Comparison of ENCODE assay signal across 8 cellular contexts in genomic region chr2:95115418-95115817, GRCh38. TPM values are rescaled to one million over a fixed set of nuclear protein-coding genes. Genes with fewer than 3 reads are reported as not detected.
DNase-seq lines count a peak whose midpoint lies in the region; ATAC-seq and TF ChIP-seq lines count a peak whose summit lies in the region.

No MANE protein-coding gene starts in this region.

- peaks cover 6% of the 10 kb centered on the region for H3K79me2 ChIP-seq in parathyroid adenoma

- no peaks in the 10 kb centered on the region for H3K9me3 ChIP-seq in parathyroid adenoma (ENCODE audit: control insufficient read depth, low read length)

- peaks cover 23% of the 10 kb centered on the region for H3K36me3 Mint-ChIP-seq in type B pancreatic cell

- TF ChIP-seq RAD21 in Ishikawa (IDR thresholded peaks at IDR 0.05; ENCODE audit: low read depth) = peak; percentile 90

- peak overlapping the region; percentile 50 for H3K27ac Mint-ChIP-seq in type B pancreatic cell

- no peak overlapping the region for H3K4me2 ChIP-seq in parathyroid adenoma (ENCODE audit: low read length)

- no peak for TF ChIP-seq EP300 in Ishikawa (IDR thresholded peaks at IDR 0.05; ENCODE audit: borderline replicate concordance)

- H3K9me3 Mint-ChIP-seq in type B pancreatic cell = no peaks in the 10 kb centered on the region

- H3K27ac ChIP-seq in RWPE1 (no peak overlapping the region), parathyroid adenoma (no peak overlapping the region)

- TF ChIP-seq CTCF in RWPE1 (conservative IDR thresholded peaks at IDR 0.05; ENCODE audit: low read depth) (peak; percentile 87), parathyroid adenoma (IDR thresholded peaks at IDR 0.05) (peak; percentile 75), type B pancreatic cell (conservative IDR thresholded peaks at IDR 0.05) (peak; percentile 88)

- no peaks in the 10 kb centered on the region for H3K27me3 Mint-ChIP-seq in type B pancreatic cell

- DNase-seq in Daoy (ENCODE audit: low read depth) (peak; percentile 58), RWPE1 (ENCODE audit: low spot score) (peak; percentile 63), foreskin melanocyte (peak; percentile 58), type B pancreatic cell (ENCODE audit: extremely low spot score, unreplicated experiment) (no peak)
- peak; percentile 51 for DNase-seq in activated T-helper 9 cell treated with anti-CD3 and anti-CD28 coated beads, Interleukin-2, amount 50 U/mL, for 16 hours (ENCODE audit: low read depth)

- no peaks in the 10 kb centered on the region for H3K27me3 ChIP-seq in parathyroid adenoma (ENCODE audit: control insufficient read depth, insufficient read depth, low read length)

- H3K4me1 Mint-ChIP-seq in type B pancreatic cell (ENCODE audit: unreplicated experiment) = peaks cover 21% of the 10 kb centered on the region

- no peak overlapping the region for H2AFZ ChIP-seq in parathyroid adenoma

- H3K4me1 ChIP-seq in parathyroid adenoma = no peaks in the 10 kb centered on the region

- POLR2A ChIA-PET in RWPE1 (lab: Yijun Ruan, JAX; ENCODE audit: low non-redundant PET) = no interaction called here

- no peak overlapping the region for H3K9ac ChIP-seq in parathyroid adenoma

- CTCF ChIA-PET in RWPE1 (lab: Yijun Ruan, JAX) = interaction anchor here (0.5 to 1.3 kb wide), 8 partner anchors 12 to 92 kb away, joined by 3 to 5 read pairs (median 3); partner anchors contain the start of gene MAL

- no peak overlapping the region for H3K4me3 ChIP-seq in parathyroid adenoma (ENCODE audit: low read depth, low read length)

- ATAC-seq in GM21576 (IDR thresholded peaks at IDR 0.05; ENCODE audit: unreplicated experiment) = peak; percentile 94

- no peaks in the 10 kb centered on the region for H3K36me3 ChIP-seq in parathyroid adenoma (ENCODE audit: control insufficient read depth, insufficient read depth, low read length)

- H3K4me3 Mint-ChIP-seq in type B pancreatic cell = peak overlapping the region; percentile 67

TF ChIP-seq in Ishikawa, 13 proteins besides CTCF, POLR2A, EP300 and RAD21:
- TF ChIP-seq FOXM1 (IDR thresholded peaks at IDR 0.05; ENCODE audit: borderline replicate concordance, low read depth) = no peak
- TF ChIP-seq YY1 (IDR thresholded peaks at IDR 0.05; ENCODE audit: low read depth) = no peak
- TF ChIP-seq ZBTB7A (IDR thresholded peaks at IDR 0.05; ENCODE audit: low read depth) = no peak
- TF ChIP-seq TEAD4 (IDR thresholded peaks at IDR 0.05) = no peak
- TF ChIP-seq REST (IDR thresholded peaks at IDR 0.05; ENCODE audit: low read depth) = no peak
- TF ChIP-seq TCF12 (IDR thresholded peaks at IDR 0.05; ENCODE audit: low read depth) = no peak
- no peak for TF ChIP-seq EGR1 (IDR thresholded peaks at IDR 0.05)
- no peak for TF ChIP-seq USF1 (IDR thresholded peaks at IDR 0.05)
- no peak for TF ChIP-seq TAF1 (IDR thresholded peaks at IDR 0.05; ENCODE audit: low read depth)
- no peak for TF ChIP-seq NFIC (IDR thresholded peaks at IDR 0.05)
- no peak for TF ChIP-seq CREB1 (IDR thresholded peaks at IDR 0.05; ENCODE audit: low read depth)
- TF ChIP-seq CEBPB (IDR thresholded peaks at IDR 0.05) = no peak
- TF ChIP-seq MAX (IDR thresholded peaks at IDR 0.05) = no peak
TF ChIP-seq in Ishikawa: peak in this region for 0.

RNA-seq across cellular contexts. Expression of gene MRPS5, which starts 6.2 kb away (rescaled TPM):
- total RNA-seq in Daoy (2014; rRNA removed; shearing (Covaris generic)) = 65.4 and 92.5 TPM in 2 replicates
- 67.6 and 70.2 TPM in 2 replicates for total RNA-seq in type B pancreatic cell (ENCODE audit: low replicate concordance)

RNA-seq across cellular contexts. Expression of gene ZNF514, which starts 44.2 kb away (rescaled TPM):
- 3.1 and 6.7 TPM in 2 replicates for total RNA-seq in Daoy (2014; rRNA removed; shearing (Covaris generic))
- 21.1 and 26.1 TPM in 2 replicates for total RNA-seq in type B pancreatic cell (ENCODE audit: low replicate concordance)

RNA-seq across cellular contexts. Expression of gene ZNF2, which starts 50.2 kb away (rescaled TPM):
- total RNA-seq in Daoy (2014; rRNA removed; shearing (Covaris generic)) = 3.4 and 4.3 TPM in 2 replicates
- total RNA-seq in type B pancreatic cell (ENCODE audit: low replicate concordance) = 4.2 and 6.2 TPM in 2 replicates
